ENCODE assay signal across 1 cellular context in the genomic region with DNA sequence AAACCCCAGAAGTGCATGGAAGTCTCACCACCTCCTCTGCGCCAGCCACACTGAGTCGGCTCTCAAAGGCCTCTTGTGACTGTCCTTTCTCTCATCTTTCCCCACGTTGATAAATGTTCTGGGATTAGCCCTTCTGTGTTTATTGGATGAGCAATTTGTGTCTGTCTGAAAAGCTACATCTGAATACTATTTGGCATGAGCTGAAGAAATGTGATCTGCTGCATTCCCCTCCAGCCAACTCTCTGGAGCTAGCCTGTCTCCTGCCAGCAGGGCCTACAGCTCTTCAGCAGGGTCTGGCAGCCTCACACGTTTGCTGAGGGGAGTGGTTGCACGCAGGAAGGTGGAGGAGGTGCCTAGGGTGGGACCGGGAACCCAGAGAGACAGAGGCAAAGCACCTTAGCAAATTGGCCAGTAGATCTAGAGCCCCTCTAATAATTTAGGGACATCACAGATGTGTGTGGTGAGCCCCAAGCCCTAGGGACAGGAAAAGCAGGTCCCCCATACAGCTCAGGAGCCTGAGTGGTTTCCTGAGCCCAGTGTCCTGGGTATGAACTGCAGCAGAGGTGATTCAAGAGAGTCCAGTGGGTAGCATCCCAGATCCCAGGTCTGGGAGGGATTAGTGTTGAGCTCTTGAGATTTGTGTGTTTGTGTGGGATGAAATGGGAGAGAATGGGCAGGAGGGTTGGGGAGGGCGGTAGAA.
TF ChIP-seq lines count a peak whose summit lies in the region.

No MANE protein-coding gene starts in this region.

TF ChIP-seq in A549, 52 proteins besides CTCF, POLR2A, EP300 and RAD21 (continued from another document):
- TF ChIP-seq, protein P1, sequence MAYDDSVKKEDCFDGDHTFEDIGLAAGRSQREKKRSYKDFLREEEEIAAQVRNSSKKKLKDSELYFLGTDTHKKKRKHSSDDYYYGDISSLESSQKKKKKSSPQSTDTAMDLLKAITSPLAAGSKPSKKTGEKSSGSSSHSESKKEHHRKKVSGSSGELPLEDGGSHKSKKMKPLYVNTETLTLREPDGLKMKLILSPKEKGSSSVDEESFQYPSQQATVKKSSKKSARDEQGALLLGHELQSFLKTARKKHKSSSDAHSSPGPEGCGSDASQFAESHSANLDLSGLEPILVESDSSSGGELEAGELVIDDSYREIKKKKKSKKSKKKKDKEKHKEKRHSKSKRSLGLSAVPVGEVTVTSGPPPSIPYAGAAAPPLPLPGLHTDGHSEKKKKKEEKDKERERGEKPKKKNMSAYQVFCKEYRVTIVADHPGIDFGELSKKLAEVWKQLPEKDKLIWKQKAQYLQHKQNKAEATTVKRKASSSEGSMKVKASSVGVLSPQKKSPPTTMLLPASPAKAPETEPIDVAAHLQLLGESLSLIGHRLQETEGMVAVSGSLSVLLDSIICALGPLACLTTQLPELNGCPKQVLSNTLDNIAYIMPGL (CRISPR knock-in tag; IDR thresholded peaks at IDR 0.05; ENCODE audit: borderline replicate concordance): no peak
- TF ChIP-seq POLR2AphosphoS2 (conservative IDR thresholded peaks at IDR 0.05; ENCODE audit: low read length) (no peak), GATA3 (IDR thresholded peaks at IDR 0.05; ENCODE audit: borderline replicate concordance) (no peak)
